Comparison of ENCODE assay signal across 8 cellular contexts in the genomic region with DNA sequence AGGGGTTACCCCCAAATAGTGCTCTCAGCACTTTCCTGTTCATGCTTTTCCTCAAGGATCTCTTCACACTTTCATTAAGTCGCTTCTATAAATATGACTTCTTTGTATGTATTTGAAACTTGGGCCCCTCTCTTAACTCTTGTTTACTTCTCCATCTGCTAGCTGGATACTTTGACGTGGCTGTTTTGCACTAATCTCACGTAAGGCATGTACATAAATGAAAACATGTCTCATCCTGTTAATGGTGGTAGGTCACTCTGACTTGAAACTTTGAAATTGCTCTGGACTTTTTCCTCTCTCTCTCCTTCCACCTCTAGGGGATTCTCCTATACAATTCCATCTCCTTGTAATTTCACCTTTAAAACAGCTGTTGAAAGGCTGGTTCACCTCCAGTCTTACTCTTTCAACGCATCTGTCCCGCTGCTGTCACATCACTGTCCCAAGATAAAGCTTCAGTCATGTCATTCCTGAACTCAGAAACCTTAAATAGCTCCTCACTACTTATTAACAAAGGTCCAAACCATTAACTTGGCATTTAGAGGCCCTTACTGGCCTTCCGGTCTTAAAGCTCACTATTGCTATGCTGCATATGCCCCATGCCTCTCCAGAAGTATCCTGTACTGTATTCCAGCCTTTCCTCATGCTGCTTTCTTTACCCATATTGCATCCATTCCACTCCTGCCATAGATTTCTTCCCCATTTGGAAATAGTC. TPM values are rescaled to one million over a fixed set of nuclear protein-coding genes. Genes with fewer than 3 reads are reported as not detected.
DNase-seq lines count a peak whose midpoint lies in the region; ATAC-seq and TF ChIP-seq lines count a peak whose summit lies in the region.

No MANE protein-coding gene starts in this region.

- no peaks in the 10 kb centered on the region for H3K9me3 Mint-ChIP-seq in progenitor cell of endocrine pancreas (ENCODE audit: low read depth)

- peak in 1 of 6 experiments; percentile 6 for TF ChIP-seq CTCF in esophagus squamous epithelium (IDR thresholded peaks at IDR 0.05)
- TF ChIP-seq CTCF in progenitor cell of endocrine pancreas (IDR thresholded peaks at IDR 0.05; ENCODE audit: unreplicated experiment): no peak

- peak overlapping the region; percentile 93 to 98 (median 98) for H3K27ac ChIP-seq in esophagus squamous epithelium

- H3K4me1 ChIP-seq in ES-I3 (ENCODE audit: insufficient read depth, low read length) (peaks cover 4% of the 10 kb centered on the region; the same call in 1 of the 2 replicates), esophagus squamous epithelium (peaks cover 0 to 59% (median 25%) of the 10 kb centered on the region in 3 donors)

- intact Hi-C loops in esophagus squamous epithelium (cut with DNase I): no loop called here

- H3K9ac ChIP-seq in ES-I3 (ENCODE audit: low read depth, low read length): peak overlapping the region; percentile 86

- no peak for ATAC-seq in GM21786 (IDR thresholded peaks at IDR 0.05; ENCODE audit: unreplicated experiment)

- H3K4me1 Mint-ChIP-seq in progenitor cell of endocrine pancreas (ENCODE audit: low read depth): peaks cover 36% of the 10 kb centered on the region

- peak overlapping the region; percentile 98 for H3K4me3 Mint-ChIP-seq in progenitor cell of endocrine pancreas (ENCODE audit: low read depth)

- no peaks in the 10 kb centered on the region for H3K27me3 ChIP-seq in esophagus squamous epithelium

- WGBS in esophagus squamous epithelium, 2 donors: 29 to 34% methylated on average over 6 of the region's 6 CpGs

- peak overlapping the region; percentile 79 to 89 (median 81) for H3K4me3 ChIP-seq in esophagus squamous epithelium

- no peaks in the 10 kb centered on the region for H3K36me3 Mint-ChIP-seq in progenitor cell of endocrine pancreas (ENCODE audit: insufficient read depth)

- H3K27me3 Mint-ChIP-seq in progenitor cell of endocrine pancreas: no peaks in the 10 kb centered on the region

- no peaks in the 10 kb centered on the region for H3K9me3 ChIP-seq in ES-I3 (ENCODE audit: control insufficient read depth, insufficient read depth, low read length)
- H3K9me3 ChIP-seq in esophagus squamous epithelium: no peaks in the 10 kb centered on the region

- no peak for TF ChIP-seq POLR2A in esophagus squamous epithelium (IDR thresholded peaks at IDR 0.05)

- DNase-seq in RPMI7951 (ENCODE audit: low read depth) (peak; percentile 8), esophagus squamous epithelium (lab: John Stamatoyannopoulos, UW) (no peak), progenitor cell of endocrine pancreas (ENCODE audit: low spot score, unreplicated experiment) (no peak), Kasumi-1 (lab: John Stamatoyannopoulos, UW) (no peak), NCI-H128 (lab: John Stamatoyannopoulos, UW; ENCODE audit: unreplicated experiment) (no peak), NCI-H2107 treated with DMSO at 0.1 percent for 48 hours (lab: John Stamatoyannopoulos, UW; ENCODE audit: unreplicated experiment) (no peak)

- H3K36me3 ChIP-seq in ES-I3 (ENCODE audit: insufficient read depth, low read length) (no peaks in the 10 kb centered on the region), esophagus squamous epithelium (peaks cover 0 to 17% (median 0%) of the 10 kb centered on the region in 3 donors)

- H3K27ac Mint-ChIP-seq in progenitor cell of endocrine pancreas: peak overlapping the region; percentile 100

RNA-seq across cellular contexts. Expression of gene BLOC1S6, which starts 1.2 kb away (rescaled TPM):
- total RNA-seq in RPMI7951 (2014; rRNA removed; shearing (Covaris generic)): 84.9 and 93.5 TPM in 2 replicates
- total RNA-seq in esophagus squamous epithelium (10 to 100 TPM; 19.7 to 41.8 (median 29.0) TPM), progenitor cell of endocrine pancreas (45.8 and 50.8 TPM in 2 replicates)

RNA-seq across cellular contexts. Expression of gene SQOR, which starts 46.5 kb away (rescaled TPM):
- total RNA-seq in RPMI7951 (2014; rRNA removed; shearing (Covaris generic)): 40.9 and 48.4 TPM in 2 replicates
- total RNA-seq in esophagus squamous epithelium (100 to 1,000 TPM in 3 of 4 donors, 10 to 100 TPM in 1; 88.7 to 178 (median 128) TPM), progenitor cell of endocrine pancreas (35.6 and 39.3 TPM in 2 replicates)
